Comparison of ENCODE assay signal across 15 cellular contexts in genomic region chr17:30208214-30208613, GRCh38.
"Had no signal": no experiment of that assay in that cellular context is flagged by ENCODE, and none has a peak within 500 bp of the region (broad histone marks: within the 10 kb centered on the region; RNA-seq: fewer than 3 reads in every experiment).

No MANE protein-coding gene starts in this region.

- H3K27me3 ChIP-seq: ascending aorta had no signal

- H3K36me3 ChIP-seq: ascending aorta had no signal

- H3K4me3 ChIP-seq: ascending aorta, lower lobe of right lung had no signal

- FAIRE-seq: bronchial epithelial cell, endometrium, small intestine had no signal

- H3K9me3 Mint-ChIP-seq: activated CD8-positive, alpha-beta T cell treated with anti-CD3 and anti-CD28 coated beads for 36 hours; activated T-helper 1 cell treated with anti-CD3 and anti-CD28 coated beads, Interleukin-12 subunit alpha, Interleukin-12 subunit beta, Interleukin-2, Interleukin-4 antibody, amounts not matched to agents 30 ng/mL and 10 ng/mL and 1 ng/mL, durations not matched to agents 14 hours and 24 hours and 36 hours; naive B cell; stimulated activated effector memory CD8-positive, alpha-beta T cell treated with anti-CD3 and anti-CD28 coated beads, Interleukin-12 subunit alpha, Interleukin-12 subunit beta, amount 100 ng/mL, for 72 hours had no signal

- DNase-seq: activated CD4-positive, alpha-beta T cell treated with anti-CD3 and anti-CD28 coated beads for 4 hours; activated CD8-positive, alpha-beta T cell treated with anti-CD3 and anti-CD28 coated beads for 36 hours; activated naive CD4-positive, alpha-beta T cell; hypothalamus; lower lobe of right lung; naive B cell; right cardiac atrium; small intestine; T-helper 9 cell; trophoblast cell had no signal

- H3K36me3 Mint-ChIP-seq: naive B cell; stimulated activated effector memory CD8-positive, alpha-beta T cell treated with anti-CD3 and anti-CD28 coated beads, Interleukin-12 subunit alpha, Interleukin-12 subunit beta, amount 100 ng/mL, for 72 hours had no signal

- H3K27ac Mint-ChIP-seq: activated CD8-positive, alpha-beta T cell treated with anti-CD3 and anti-CD28 coated beads for 36 hours; activated T-helper 1 cell treated with anti-CD3 and anti-CD28 coated beads, Interleukin-12 subunit alpha, Interleukin-12 subunit beta, Interleukin-2, Interleukin-4 antibody, amounts not matched to agents 30 ng/mL and 10 ng/mL and 1 ng/mL, durations not matched to agents 14 hours and 24 hours and 36 hours; stimulated activated effector memory CD8-positive, alpha-beta T cell treated with anti-CD3 and anti-CD28 coated beads, Interleukin-12 subunit alpha, Interleukin-12 subunit beta, amount 100 ng/mL, for 72 hours had no signal

- H3K27me3 Mint-ChIP-seq: activated CD8-positive, alpha-beta T cell treated with anti-CD3 and anti-CD28 coated beads for 36 hours had no signal

- H3K27ac ChIP-seq: ascending aorta, lower lobe of right lung had no signal

- H3K4me3 Mint-ChIP-seq: activated CD8-positive, alpha-beta T cell treated with anti-CD3 and anti-CD28 coated beads for 36 hours; activated T-helper 1 cell treated with anti-CD3 and anti-CD28 coated beads, Interleukin-12 subunit alpha, Interleukin-12 subunit beta, Interleukin-2, Interleukin-4 antibody, amounts not matched to agents 30 ng/mL and 10 ng/mL and 1 ng/mL, durations not matched to agents 14 hours and 24 hours and 36 hours; naive B cell; stimulated activated effector memory CD8-positive, alpha-beta T cell treated with anti-CD3 and anti-CD28 coated beads, Interleukin-12 subunit alpha, Interleukin-12 subunit beta, amount 100 ng/mL, for 72 hours had no signal

- H3K4me1 ChIP-seq: ascending aorta, lower lobe of right lung had no signal

- H3K9me3 ChIP-seq: ascending aorta, lower lobe of right lung had no signal
